ENCODE assay signal across 20 cellular contexts in genomic region chr4:105348719-105349118, GRCh38.
A peak's percentile ranks its signal among the peaks of the same experiment; 100 is the strongest.
DNase-seq lines count a peak whose midpoint lies in the region; ATAC-seq, FAIRE-seq and TF ChIP-seq lines count a peak whose summit lies in the region.
"Had no signal": no experiment of that assay in that cellular context is flagged by ENCODE, and none has a peak within 500 bp of the region (broad histone marks: within the 10 kb centered on the region; RNA-seq: fewer than 3 reads in every experiment).

No MANE protein-coding gene starts in this region.

- TF ChIP-seq RAD21 in HepG2 (CRISPR knock-in tag; IDR thresholded peaks at IDR 0.05), result no peak

- intact Hi-C loops in HepG2 (cut with micrococcal nuclease; ENCODE audit: unreplicated experiment), result loop anchor here (5.0 kb wide), 2 partner anchors 74 to 201 kb away; partner anchors contain the start of gene TET2
- intact Hi-C loops in right lobe of liver (cut with DNase I), result no loop called here
- intact Hi-C loops in lower lobe of right lung (cut with DNase I), result no loop called here

- H3K27me3 ChIP-seq in HepG2 (ENCODE audit: control insufficient read depth in 1 of 2, insufficient read depth in 2 of 2, low read length in 2 of 2), result no peaks in the 10 kb centered on the region
- no peaks in the 10 kb centered on the region for H3K27me3 ChIP-seq in right lobe of liver
- no peaks in the 10 kb centered on the region for H3K27me3 ChIP-seq in small intestine (ENCODE audit: control insufficient read depth in 2 of 2, insufficient read depth in 2 of 2, low read length in 2 of 2)
- no peaks in the 10 kb centered on the region for H3K27me3 ChIP-seq in lower lobe of right lung (ENCODE audit: low read depth)
- H3K27me3 ChIP-seq: BLaER1 treated with 17β-estradiol and CSF1 and Interleukin-3, amounts not matched to agents 10 nM and 100 nM had no signal

- H3K4me3 ChIP-seq in HepG2 (replicated peaks in 1 of 3; ENCODE audit: insufficient read depth in 1 of 3, low read depth in 2 of 3, low read length in 3 of 3), result no peak overlapping the region
- no peak overlapping the region for H3K4me3 ChIP-seq in right lobe of liver
- H3K4me3 ChIP-seq in small intestine (ENCODE audit: low read depth in 1 of 2, low read length in 2 of 2), result no peak overlapping the region
- H3K4me3 ChIP-seq in lower lobe of right lung, result no peak overlapping the region
- H3K4me3 ChIP-seq: A549; BLaER1 treated with 17β-estradiol and CSF1 and Interleukin-3, amounts not matched to agents 10 nM and 100 nM had no signal

- no peaks in the 10 kb centered on the region for H3K36me3 ChIP-seq in HepG2 (replicated peaks in 1 of 2; ENCODE audit: control insufficient read depth in 1 of 2, insufficient read depth in 2 of 2, low read length in 2 of 2)
- H3K36me3 ChIP-seq in right lobe of liver, result no peaks in the 10 kb centered on the region
- H3K36me3 ChIP-seq in small intestine (ENCODE audit: control insufficient read depth in 2 of 2, insufficient read depth in 2 of 2, low read length in 2 of 2), result no peaks in the 10 kb centered on the region
- no peaks in the 10 kb centered on the region for H3K36me3 ChIP-seq in lower lobe of right lung
- H3K36me3 ChIP-seq: BLaER1 treated with 17β-estradiol and CSF1 and Interleukin-3, amounts not matched to agents 10 nM and 100 nM had no signal

- POLR2A ChIA-PET in HepG2 (lab: Yijun Ruan, JAX), result no interaction called here

- no peak overlapping the region for H3K9ac ChIP-seq in HepG2 (ENCODE audit: insufficient read depth, low read depth, low read length)
- H3K9ac ChIP-seq: BLaER1 treated with 17β-estradiol and CSF1 and Interleukin-3, amounts not matched to agents 10 nM and 100 nM had no signal

- TF ChIP-seq POLR2A in HepG2 (IDR thresholded peaks at IDR 0.05; ENCODE audit: insufficient read depth in 1 of 2, low read depth in 2 of 2, low read length in 2 of 2), result no peak
- no peak for TF ChIP-seq POLR2A in right lobe of liver (IDR thresholded peaks at IDR 0.05)

- H3K27ac ChIP-seq in HepG2 (ENCODE audit: extremely low read length, insufficient read depth, low read length) (no peak overlapping the region), right lobe of liver (no peak overlapping the region), small intestine (ENCODE audit: low read depth in 1 of 2, low read length in 1 of 2) (no peak overlapping the region), lower lobe of right lung (no peak overlapping the region)
- H3K27ac ChIP-seq: 22Rv1; A549; BLaER1 treated with 17β-estradiol and CSF1 and Interleukin-3, amounts not matched to agents 10 nM and 100 nM; C4-2B had no signal

- in situ Hi-C loops in HepG2 (cut with HindIII; ENCODE audit: extremely low pct_ligation_motif_present, low pct_unique_long_range_greater_than_20kb), result no loop called here

- peak; percentile 28 for DNase-seq in HepG2 (ENCODE audit: low spot score)
- DNase-seq in right lobe of liver, result no peak
- no peak for DNase-seq in small intestine
- no peak for DNase-seq in NCI-H345 (lab: John Stamatoyannopoulos, UW)
- no peak for DNase-seq in lower lobe of right lung
- DNase-seq: AML-193; Caco-2; Calu3; CD4-positive, alpha-beta T cell; CD8-positive, alpha-beta T cell; DMS79 treated with DMSO at 0.1 percent for 48 hours; GF-D8 had no signal

- H3K9me3 ChIP-seq in HepG2 (ENCODE audit: low read length) (no peaks in the 10 kb centered on the region), right lobe of liver (no peaks in the 10 kb centered on the region), small intestine (ENCODE audit: control insufficient read depth, low read depth) (no peaks in the 10 kb centered on the region), lower lobe of right lung (no peaks in the 10 kb centered on the region)
- H3K9me3 ChIP-seq: A549; BLaER1 treated with 17β-estradiol and CSF1 and Interleukin-3, amounts not matched to agents 10 nM and 100 nM; Caco-2 had no signal

- H2AFZ ChIP-seq in HepG2 (ENCODE audit: low read length), result no peak overlapping the region

- no peaks in the 10 kb centered on the region for H4K20me1 ChIP-seq in HepG2 (ENCODE audit: insufficient read depth, low read length)
- H4K20me1 ChIP-seq: BLaER1 treated with 17β-estradiol and CSF1 and Interleukin-3, amounts not matched to agents 10 nM and 100 nM had no signal

- 100% methylated on average over 1 of the region's 1 CpG for WGBS in HepG2 (ENCODE audit: low lambda C conversion rate)
- WGBS in right lobe of liver (ENCODE audit: insufficient coverage, low coverage, low lambda C conversion rate, missing lambda C conversion rate), result 100% methylated on average over 1 of the region's 1 CpG
- 97 to 100% (median 99%) methylated on average over 1 of the region's 1 CpG for WGBS in small intestine, 3 donors

- H3K4me1 ChIP-seq in HepG2 (ENCODE audit: insufficient read depth, low read length) (peaks cover 43% of the 10 kb centered on the region), right lobe of liver (no peaks in the 10 kb centered on the region), small intestine (ENCODE audit: control insufficient read depth in 2 of 2, insufficient read depth in 1 of 2, low read depth in 1 of 2, low read length in 1 of 2) (no peaks in the 10 kb centered on the region), lower lobe of right lung (no peaks in the 10 kb centered on the region)
- H3K4me1 ChIP-seq: A549, Caco-2 had no signal

- peak; percentile 29; the same call in 1 of the 3 replicates for ATAC-seq in HepG2
- peak in 3 of 4 donors; percentile 19 to 36 (median 27) for ATAC-seq in right lobe of liver
- ATAC-seq in lower lobe of right lung, result no peak
- ATAC-seq: A549; CD8-positive, alpha-beta T cell had no signal

- no peak for TF ChIP-seq CTCF in HepG2 (CRISPR knock-in tag; IDR thresholded peaks at IDR 0.05)
- TF ChIP-seq CTCF in right lobe of liver (IDR thresholded peaks at IDR 0.05), result no peak
- TF ChIP-seq CTCF in lower lobe of right lung (IDR thresholded peaks at IDR 0.05), result no peak

- H3K4me2 ChIP-seq in HepG2 (ENCODE audit: low read depth, low read length), result no peak overlapping the region
- H3K4me2 ChIP-seq: A549; BLaER1 treated with 17β-estradiol and CSF1 and Interleukin-3, amounts not matched to agents 10 nM and 100 nM had no signal

- FAIRE-seq in HepG2 (lab: Jason Lieb, UNC) (no peak), small intestine (lab: Jason Lieb, UNC) (peak; percentile 53)
- FAIRE-seq: A549, D721Med, G401.6, GM12891, GM19239 had no signal

- CTCF ChIA-PET in HepG2 (lab: Yijun Ruan, JAX; ENCODE audit: low intra/inter-chr PET ratio, low total read pairs), result no interaction called here

- BruUV-seq in HepG2 (replicated peaks; lab: Mats Ljungman, UMichigan), result no TSS peak

- TF ChIP-seq EP300 in HepG2 (IDR thresholded peaks at IDR 0.05; ENCODE audit: low read depth in 2 of 2, low read length in 2 of 2), result no peak; a peak in 1 of 4 replicates
- no peak for TF ChIP-seq EP300 in HepG2 (CRISPR knock-in tag; IDR thresholded peaks at IDR 0.05; ENCODE audit: borderline replicate concordance)

- H3K79me2 ChIP-seq in HepG2 (ENCODE audit: insufficient read depth, low read length), result no peaks in the 10 kb centered on the region

TF ChIP-seq in HepG2, 621 proteins besides CTCF, POLR2A, EP300 and RAD21 (continues in another document):
- TF ChIP-seq FOXA3 (CRISPR knock-in tag; IDR thresholded peaks at IDR 0.05), result peak; percentile 46; the same call in 1 of the 2 replicates
- TF ChIP-seq ZNF460 (CRISPR knock-in tag; IDR thresholded peaks at IDR 0.05; ENCODE audit: borderline replicate concordance), result no peak
- 0 out of 2 replicates have a peak, but pooled peaks have one; percentile 45 for TF ChIP-seq POGZ (CRISPR knock-in tag; IDR thresholded peaks at IDR 0.05)
- peak; percentile 71; the same call in 1 of the 2 replicates for TF ChIP-seq AHDC1 (CRISPR knock-in tag; IDR thresholded peaks at IDR 0.05; ENCODE audit: borderline replicate concordance)
- TF ChIP-seq ZSCAN20 (CRISPR knock-in tag; IDR thresholded peaks at IDR 0.05; ENCODE audit: borderline replicate concordance), result no peak
- TF ChIP-seq SAP130 (CRISPR knock-in tag; IDR thresholded peaks at IDR 0.05; ENCODE audit: low read depth), result 0 out of 2 replicates have a peak, but pooled peaks have one; percentile 19
- TF ChIP-seq ISL2 (CRISPR knock-in tag; IDR thresholded peaks at IDR 0.05), result peak; percentile 34; the same call in 1 of the 2 replicates
- no peak for TF ChIP-seq ZNF614 (CRISPR knock-in tag; IDR thresholded peaks at IDR 0.05; ENCODE audit: borderline replicate concordance)
- peak; percentile 35; the same call in 1 of the 2 replicates for TF ChIP-seq NCOA2 (CRISPR knock-in tag; IDR thresholded peaks at IDR 0.05)

Comparison
In these comparisons a context has a peak if more than half of its experiments do, and no peak if none do; other contexts are left out.
1. ATAC-seq: peak in HepG2 (single experiment) and right lobe of liver (3 of 4); none in lower lobe of right lung (0 of 2).